In the genomic region with DNA sequence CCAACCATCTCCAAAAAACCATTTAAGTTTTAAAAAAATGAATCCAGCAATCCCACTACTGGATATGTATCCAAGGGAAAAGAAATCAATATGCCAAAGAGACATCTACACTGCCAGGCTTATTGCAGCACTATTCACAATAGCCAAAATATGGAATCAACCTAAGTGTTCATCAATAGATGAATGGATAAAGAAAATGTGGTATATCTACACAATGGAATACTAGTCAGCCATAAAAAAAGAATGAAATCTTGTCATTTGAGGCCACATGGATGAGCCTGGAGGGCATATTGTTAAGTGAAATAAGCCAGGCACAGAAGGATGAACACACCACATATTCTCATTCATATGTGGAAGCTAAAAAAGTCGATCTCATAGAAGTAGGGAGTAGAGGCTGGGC, we compare ENCODE assay signal across 9 cellular contexts.
"Had no signal": no experiment of that assay in that cellular context is flagged by ENCODE, and none has a peak within 500 bp of the region (broad histone marks: within the 10 kb centered on the region; RNA-seq: fewer than 3 reads in every experiment).

No MANE protein-coding gene starts in this region.

- ATAC-seq: HCT116, K562 had no signal

- H3K36me3 ChIP-seq: HAP-1 had no signal

- H3K4me1 ChIP-seq: HAP-1 had no signal

- DNase-seq: GM23248, GOT3, H7, IMR-90, KG1 had no signal

- H3K4me3 ChIP-seq: GM23248, HAP-1, K562 had no signal

- H3K27ac ChIP-seq: GM23248 had no signal

- H3K9me3 ChIP-seq: HAP-1 had no signal

- FAIRE-seq: HTR-8/SVneo, K562 had no signal
